In genomic region chr3:32794487-32795308, GRCh38 we compare ENCODE assay signal across 1 cellular context.
TF ChIP-seq lines count a peak whose summit lies in the region.

No MANE protein-coding gene starts in this region.

TF ChIP-seq in HepG2, 621 proteins besides CTCF, POLR2A, EP300 and RAD21 (continued from another document and continues in another):
- TF ChIP-seq HMGXB3 (CRISPR knock-in tag; IDR thresholded peaks at IDR 0.05; ENCODE audit: borderline replicate concordance) (no peak), TEF (CRISPR knock-in tag; IDR thresholded peaks at IDR 0.05) (no peak), GMEB1 (CRISPR knock-in tag; IDR thresholded peaks at IDR 0.05; ENCODE audit: borderline replicate concordance) (no peak), NR2F2 (IDR thresholded peaks at IDR 0.05; ENCODE audit: borderline replicate concordance, low read depth) (peak; percentile 80), MLX (CRISPR knock-in tag; IDR thresholded peaks at IDR 0.05) (peak; percentile 64), MED13 (CRISPR knock-in tag; IDR thresholded peaks at IDR 0.05) (peak; percentile 93; the same call in 1 of the 2 replicates), SIX4 (CRISPR knock-in tag; IDR thresholded peaks at IDR 0.05) (peak; percentile 27; the same call in 1 of the 2 replicates), FOXO1 (CRISPR knock-in tag; IDR thresholded peaks at IDR 0.05) (peak; percentile 93), SNAPC5 (CRISPR knock-in tag; IDR thresholded peaks at IDR 0.05; ENCODE audit: borderline replicate concordance) (no peak), PCBP2 (optimal IDR thresholded peaks at IDR 0.05; ENCODE audit: low read depth, low read length, poor library complexity, severe bottlenecking) (no peak), MAFF (IDR thresholded peaks at IDR 0.05; ENCODE audit: low read depth, low read length) (no peak), ISX (CRISPR knock-in tag; conservative IDR thresholded peaks at IDR 0.05) (no peak), IRX3 (CRISPR knock-in tag; IDR thresholded peaks at IDR 0.05; ENCODE audit: borderline replicate concordance, low read depth) (no peak), MIXL1 (CRISPR knock-in tag; IDR thresholded peaks at IDR 0.05) (peak; percentile 38), SOX6 (IDR thresholded peaks at IDR 0.05) (no peak), SOX6 (CRISPR knock-in tag; IDR thresholded peaks at IDR 0.05) (peak; percentile 83), MXD1 (CRISPR knock-in tag; IDR thresholded peaks at IDR 0.05) (no peak), ZC3H13 (CRISPR knock-in tag; IDR thresholded peaks at IDR 0.05) (no peak; the same call in 1 of the 2 replicates), HINFP (CRISPR knock-in tag; IDR thresholded peaks at IDR 0.05; ENCODE audit: low read depth) (no peak), ZSCAN25 (CRISPR knock-in tag; IDR thresholded peaks at IDR 0.05) (no peak), ZNF781 (CRISPR knock-in tag; IDR thresholded peaks at IDR 0.05; ENCODE audit: borderline replicate concordance, not compliant biosample characterization) (no peak), ZNF235 (CRISPR knock-in tag; IDR thresholded peaks at IDR 0.05; ENCODE audit: borderline replicate concordance) (no peak), UBTF (CRISPR knock-in tag; IDR thresholded peaks at IDR 0.05) (peak; percentile 63), ZNF644 (CRISPR knock-in tag; IDR thresholded peaks at IDR 0.05; ENCODE audit: low read depth) (no peak), ZNF576 (CRISPR knock-in tag; IDR thresholded peaks at IDR 0.05) (no peak), ZFP90 (CRISPR knock-in tag; IDR thresholded peaks at IDR 0.05; ENCODE audit: borderline replicate concordance) (peak; percentile 14; the same call in 1 of the 2 replicates), KLF15 (CRISPR knock-in tag; IDR thresholded peaks at IDR 0.05; ENCODE audit: borderline replicate concordance) (no peak), NAIF1 (CRISPR knock-in tag; IDR thresholded peaks at IDR 0.05; ENCODE audit: borderline replicate concordance) (no peak), ZNF564 (CRISPR knock-in tag; IDR thresholded peaks at IDR 0.05) (0 out of 2 replicates have a peak, but pooled peaks have one; percentile 41), POLR2AphosphoS2 (IDR thresholded peaks at IDR 0.05; ENCODE audit: low read depth, low read length) (no peak), NFIC (IDR thresholded peaks at IDR 0.05; ENCODE audit: low read length) (peak; percentile 61; the same call in 1 of the 2 replicates), GLMP (CRISPR knock-in tag; IDR thresholded peaks at IDR 0.05; ENCODE audit: borderline replicate concordance) (no peak), IRF9 (CRISPR knock-in tag; IDR thresholded peaks at IDR 0.05; ENCODE audit: borderline replicate concordance) (peak; percentile 45; the same call in 1 of the 2 replicates), ZNF766 (CRISPR knock-in tag; IDR thresholded peaks at IDR 0.05; ENCODE audit: borderline replicate concordance) (peak; percentile 45; the same call in 1 of the 2 replicates), SP4 (CRISPR knock-in tag; IDR thresholded peaks at IDR 0.05) (peak; percentile 65; the same call in 1 of the 2 replicates), TGIF2 (CRISPR knock-in tag; IDR thresholded peaks at IDR 0.05) (no peak), HIVEP1 (CRISPR knock-in tag; IDR thresholded peaks at IDR 0.05) (peak; percentile 16; the same call in 1 of the 2 replicates), KDM1A (CRISPR knock-in tag; IDR thresholded peaks at IDR 0.05) (no peak), ZNF292 (CRISPR knock-in tag; IDR thresholded peaks at IDR 0.05; ENCODE audit: borderline replicate concordance, low read depth) (peak; percentile 84; the same call in 1 of the 2 replicates), ZNF770 (CRISPR knock-in tag; IDR thresholded peaks at IDR 0.05) (no peak), YY1 (IDR thresholded peaks at IDR 0.05; ENCODE audit: insufficient read depth, insufficient replicate concordance, low read depth, low read length) (no peak), ZNF501 (CRISPR knock-in tag; IDR thresholded peaks at IDR 0.05) (peak; percentile 87)
